Comparison of ENCODE assay signal across 15 cellular contexts in the genomic region with DNA sequence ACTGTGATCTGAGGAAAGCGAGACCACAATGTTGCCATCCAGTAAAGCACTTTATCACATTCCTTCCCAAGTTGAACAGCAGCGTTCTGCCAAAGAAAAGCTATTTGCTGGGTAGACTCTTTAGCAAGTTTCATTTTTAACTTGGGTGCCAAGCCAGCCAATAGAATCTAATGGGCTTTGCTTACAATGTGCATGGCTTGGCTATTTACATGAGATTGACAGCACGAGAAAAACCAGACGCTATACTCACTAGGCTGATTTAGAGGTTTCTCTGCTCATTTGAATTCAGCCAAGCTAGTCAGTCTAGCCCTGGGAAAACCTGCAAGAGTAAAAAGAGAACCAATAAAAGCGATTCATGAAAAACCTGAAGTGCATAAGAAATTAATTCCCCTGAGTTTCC.
DNase-seq lines count a peak whose midpoint lies in the region; ATAC-seq and TF ChIP-seq lines count a peak whose summit lies in the region.
"Had no signal": no experiment of that assay in that cellular context is flagged by ENCODE, and none has a peak within 500 bp of the region (broad histone marks: within the 10 kb centered on the region; RNA-seq: fewer than 3 reads in every experiment).

No MANE protein-coding gene starts in this region.

- H3F3A ChIP-seq in MM.1S (ENCODE audit: insufficient read depth, low read length), result peaks cover 14% of the 10 kb centered on the region; the same call in 1 of the 2 replicates

- DNase-seq in AG10803 (ENCODE audit: low read depth), result peak; percentile 78
- peak; percentile 62 for DNase-seq in MM.1S
- peak; percentile 87 for DNase-seq in fibroblast of the aortic adventitia (ENCODE audit: low read depth)
- DNase-seq in Ammon's horn (ENCODE audit: low spot score), result no peak
- no peak for DNase-seq in kidney glomerular epithelial cell (lab: John Stamatoyannopoulos, UW)
- DNase-seq: effector memory CD4-positive, alpha-beta T cell; NCI-H1105; NCI-H524 treated with DMSO at 0.1 percent for 48 hours had no signal

- TF ChIP-seq CTCF in AG10803 (conservative IDR thresholded peaks at IDR 0.05; ENCODE audit: low read length) (no peak), MM.1S (IDR thresholded peaks at IDR 0.05; ENCODE audit: low read length) (no peak), fibroblast of the aortic adventitia (IDR thresholded peaks at IDR 0.05; ENCODE audit: insufficient read depth, low read length) (no peak), nephron (IDR thresholded peaks at IDR 0.05; ENCODE audit: unreplicated experiment in 3 of 3) (no peak)

- peak overlapping the region; percentile 72 for H3K27ac ChIP-seq in MM.1S (ENCODE audit: low read length)
- H3K27ac ChIP-seq: neural progenitor cell, thyroid gland had no signal

- peak overlapping the region; percentile 65 for H3K4me2 ChIP-seq in MM.1S (ENCODE audit: low read depth, low read length)
- H3K4me2 ChIP-seq: neural progenitor cell had no signal

- no peaks in the 10 kb centered on the region for H3K36me3 Mint-ChIP-seq in nephron (ENCODE audit: low read depth)
- H3K36me3 Mint-ChIP-seq: neural progenitor cell had no signal

- H3K4me3 Mint-ChIP-seq in nephron, result peak overlapping the region in 1 of 3 experiments; percentile 50
- H3K4me3 Mint-ChIP-seq: neural progenitor cell had no signal

- H3K9me3 Mint-ChIP-seq in nephron, result no peaks in the 10 kb centered on the region

- H3K4me1 ChIP-seq in MM.1S (ENCODE audit: low read length), result peaks cover 25% of the 10 kb centered on the region
- H3K4me1 ChIP-seq: neural progenitor cell had no signal

- H4K20me1 ChIP-seq in MM.1S (ENCODE audit: insufficient read depth, low read length), result no peaks in the 10 kb centered on the region

- no peaks in the 10 kb centered on the region for H3K79me2 ChIP-seq in MM.1S (ENCODE audit: low read length)

- no peaks in the 10 kb centered on the region for H3K9me2 ChIP-seq in MM.1S (replicated peaks; ENCODE audit: insufficient read depth, low read length)

- no peaks in the 10 kb centered on the region for H3K9me3 ChIP-seq in MM.1S (replicated peaks; ENCODE audit: insufficient read depth, low read length)
- H3K9me3 ChIP-seq: thyroid gland had no signal

- ATAC-seq in GM19463 (IDR thresholded peaks at IDR 0.05; ENCODE audit: unreplicated experiment), result no peak
- no peak for ATAC-seq in GM19455 (IDR thresholded peaks at IDR 0.05; ENCODE audit: unreplicated experiment)
- ATAC-seq: HepG2, Panc1 had no signal

- H3K4me1 Mint-ChIP-seq in nephron, result peaks cover 47% of the 10 kb centered on the region
- H3K4me1 Mint-ChIP-seq: neural progenitor cell had no signal

- H3K27me3 ChIP-seq in MM.1S (replicated peaks; ENCODE audit: insufficient read depth, low read length), result no peaks in the 10 kb centered on the region
- H3K27me3 ChIP-seq: neural progenitor cell, thyroid gland had no signal

- H3K27me3 Mint-ChIP-seq in nephron (ENCODE audit: low read depth), result no peaks in the 10 kb centered on the region

- no peaks in the 10 kb centered on the region for H3K36me3 ChIP-seq in MM.1S (replicated peaks; ENCODE audit: insufficient read depth, low read length)
- H3K36me3 ChIP-seq: neural progenitor cell, thyroid gland had no signal

- peak overlapping the region in 2 of 3 experiments; percentile 14 to 22 for H3K27ac Mint-ChIP-seq in nephron
- H3K27ac Mint-ChIP-seq: neural progenitor cell had no signal

- H3K4me3 ChIP-seq in AG10803 (ENCODE audit: low read length) (no peak overlapping the region; the same call in 1 of the 2 replicates), MM.1S (ENCODE audit: low read length) (peak overlapping the region; percentile 40), fibroblast of the aortic adventitia (ENCODE audit: low read depth, low read length) (no peak overlapping the region)
- H3K4me3 ChIP-seq: neural progenitor cell, thyroid gland had no signal

- peak overlapping the region; percentile 30; the same call in 1 of the 2 replicates for H3K9ac ChIP-seq in MM.1S (ENCODE audit: low read length)
- H3K9ac ChIP-seq: neural progenitor cell had no signal

- H2AFZ ChIP-seq in MM.1S (ENCODE audit: low read length), result peak overlapping the region; percentile 18; the same call in 1 of the 2 replicates
- H2AFZ ChIP-seq: neural progenitor cell had no signal

Comparison
In these comparisons a context has a peak if more than half of its experiments do, and no peak if none do; other contexts are left out.
1. DNase-seq: peak in AG10803 (single experiment), MM.1S (single experiment) and fibroblast of the aortic adventitia (single experiment); none in Ammon's horn (single experiment) and kidney glomerular epithelial cell (single experiment).